ENCODE assay signal across 8 cellular contexts in genomic region chr12:45216297-45216982, GRCh38. TPM values are rescaled to one million over a fixed set of nuclear protein-coding genes. Genes with fewer than 3 reads are reported as not detected.
DNase-seq lines count a peak whose midpoint lies in the region; ATAC-seq and TF ChIP-seq lines count a peak whose summit lies in the region.

No MANE protein-coding gene starts in this region.

- intact Hi-C loops in natural killer cell (cut with micrococcal nuclease): loop anchor here (5.0 kb wide), 1 partner anchor 511 kb away; the partner anchor contains the start of gene ARID2
- intact Hi-C loops in stomach (cut with DNase I; ENCODE audit: low total_unique reads): no loop called here

- H3K9me3 ChIP-seq in stomach: no peaks in the 10 kb centered on the region

- H3K27me3 ChIP-seq in stomach: no peaks in the 10 kb centered on the region

- peak overlapping the region; percentile 87 to 97 (median 93) for H3K27ac ChIP-seq in stomach

- WGBS in stomach, 5 donors: 0 to 1% (median 0%) methylated on average over 43 to 62 of the region's 62 CpGs

- H3K4me1 ChIP-seq in stomach: peaks cover 0 to 46% (median 25%) of the 10 kb centered on the region in 4 donors

- H3K4me1 Mint-ChIP-seq in natural killer cell: peaks cover 68 to 71% of the 10 kb centered on the region in 2 donors

- no peaks in the 10 kb centered on the region for H3K9me3 Mint-ChIP-seq in natural killer cell

- H3K4me3 ChIP-seq in stomach: peak overlapping the region; percentile 69 to 92 (median 76)

- no peak for TF ChIP-seq POLR2A in stomach (IDR thresholded peaks at IDR 0.05)

- TF ChIP-seq CTCF in natural killer cell (IDR thresholded peaks at IDR 0.05) (no peak), stomach (IDR thresholded peaks at IDR 0.05) (peak in 4 of 7 experiments; percentile 5 to 34 (median 19))

- H3K36me3 ChIP-seq in stomach: no peaks in the 10 kb centered on the region

- H3K36me3 Mint-ChIP-seq in natural killer cell: no peaks in the 10 kb centered on the region

- peak; percentile 7 for DNase-seq in NCI-H345 (lab: John Stamatoyannopoulos, UW)
- no peak for DNase-seq in NCI-H345 treated with DMSO at 0.1 percent for 48 hours (lab: John Stamatoyannopoulos, UW; ENCODE audit: unreplicated experiment)
- DNase-seq in NCI-H526 treated with DMSO at 0.1 percent for 48 hours (lab: John Stamatoyannopoulos, UW): peak; percentile 28
- peak; percentile 61 for DNase-seq in activated T-cell treated with anti-CD3 and anti-CD28 coated beads, Interleukin-2, amount 50 U/mL, for 1 hour
- peak; percentile 30 for DNase-seq in fibroblast of gingiva (ENCODE audit: low read depth)
- peak; percentile 46 for DNase-seq in natural killer cell
- peak; percentile 42 for DNase-seq in stomach

- TF ChIP-seq EP300 in stomach (IDR thresholded peaks at IDR 0.05): no peak

- H3K4me3 Mint-ChIP-seq in natural killer cell: peak overlapping the region; percentile 93

- H3K27ac Mint-ChIP-seq in natural killer cell: peak overlapping the region; percentile 72 to 87

- H3K27me3 Mint-ChIP-seq in natural killer cell (ENCODE audit: low read depth in 2 of 2): no peaks in the 10 kb centered on the region

- peak; percentile 49 for ATAC-seq in HG02763 (IDR thresholded peaks at IDR 0.05; ENCODE audit: unreplicated experiment)
- peak; percentile 56 to 57 (median 57) for ATAC-seq in natural killer cell

RNA-seq across cellular contexts. Expression of gene ANO6, which starts 0.5 kb away (rescaled TPM):
- 10 to 100 TPM; 26.6 to 31.0 (median 30.4) TPM for total RNA-seq in natural killer cell
- total RNA-seq in stomach: 10 to 100 TPM in 4 of 5 donors, 1 to 10 TPM in 1; 8.1 to 78.8 (median 43.3) TPM
- 1 to 10 TPM; 4.4 to 7.3 (median 4.7) TPM for polyA plus RNA-seq in stomach
